28 cellular contexts compared by ENCODE assay signal in the genomic region with DNA sequence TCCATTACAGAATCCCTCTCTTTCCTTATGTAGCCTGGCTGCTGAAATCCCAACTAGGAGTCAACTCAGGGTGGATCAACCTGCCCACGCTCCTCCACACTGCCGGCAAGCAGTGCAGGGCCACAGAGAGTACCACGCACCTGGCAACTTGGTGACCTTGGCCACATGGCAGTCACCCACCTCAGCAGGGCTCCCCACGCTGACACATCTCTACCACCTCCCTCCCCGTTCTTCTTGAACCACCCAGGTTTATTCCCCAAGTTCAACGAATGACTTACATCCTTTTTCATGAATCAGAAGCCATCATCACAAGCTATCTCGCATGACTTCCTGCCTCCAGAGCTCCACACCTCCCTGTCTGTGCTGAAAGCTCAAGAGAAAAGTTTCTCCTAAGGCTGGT.
"Had no signal": no experiment of that assay in that cellular context is flagged by ENCODE, and none has a peak within 500 bp of the region (broad histone marks: within the 10 kb centered on the region; RNA-seq: fewer than 3 reads in every experiment).

No MANE protein-coding gene starts in this region.

- H3K4me3 ChIP-seq: esophagus muscularis mucosa, gastrocnemius medialis, heart left ventricle had no signal

- H3K4me3 Mint-ChIP-seq: activated CD4-positive, alpha-beta memory T cell treated with anti-CD3 and anti-CD28 coated beads for 36 hours; activated CD4-positive, alpha-beta T cell treated with anti-CD3 and anti-CD28 coated beads for 36 hours; activated CD4-positive, alpha-beta T cell treated with anti-CD3 and anti-CD28 coated beads, Interleukin-2, amount 10 ng/mL, durations not matched to agents 24 days and 14 days; activated naive CD8-positive, alpha-beta T cell; activated T-cell treated with anti-CD3 and anti-CD28 coated beads, Interleukin-2, amount 50 U/mL, for 4 hours; activated T-helper 17 cell treated with anti-CD3 and anti-CD28 coated beads, Interleukin-2, amount 50 U/mL, for 72 hours; central memory CD8-positive, alpha-beta T cell; effector memory CD8-positive, alpha-beta T cell had no signal

- H3K27me3 ChIP-seq: brain microvascular endothelial cell, esophagus muscularis mucosa, foreskin keratinocyte, gastrocnemius medialis, heart left ventricle had no signal

- DNase-seq: activated CD4-positive, alpha-beta memory T cell treated with anti-CD3 and anti-CD28 coated beads for 36 hours; activated CD4-positive, alpha-beta T cell treated with anti-CD3 and anti-CD28 coated beads for 36 hours; activated CD4-positive, alpha-beta T cell treated with anti-CD3 and anti-CD28 coated beads, Interleukin-2, amount 10 ng/mL, durations not matched to agents 24 days and 14 days; activated CD4-positive, CD25-positive, alpha-beta regulatory T cell; activated CD4-positive, CD25-positive, alpha-beta regulatory T cell treated with anti-CD3 and anti-CD28 coated beads, Interleukin-2, amount 50 U/mL, for 72 hours; activated CD8-positive, alpha-beta memory T cell treated with anti-CD3 and anti-CD28 coated beads for 24 hours; activated effector memory CD4-positive, alpha-beta T cell treated with Interleukin-2 at 50 U/mL for 16 hours; activated gamma-delta T cell treated with Interleukin-2 at 50 U/mL for 16 hours; activated naive CD4-positive, alpha-beta T cell treated with anti-CD3 and anti-CD28 coated beads, Interleukin-2, amount 50 U/mL, for 16 hours; activated naive CD4-positive, alpha-beta T cell treated with Interleukin-2 at 50 U/mL for 16 hours; activated T-cell treated with anti-CD3 and anti-CD28 coated beads, Interleukin-2, amount 50 U/mL, for 4 hours; amniotic stem cell; anterior cingulate cortex; brain microvascular endothelial cell; cortex of kidney; dermis blood vessel endothelial cell; effector CD4-positive, alpha-beta T cell; effector memory CD8-positive, alpha-beta T cell; erythroblast; foreskin keratinocyte; gastrocnemius medialis; glutamatergic neuron; T-helper 2 cell had no signal

- H3K27ac Mint-ChIP-seq: activated CD4-positive, alpha-beta memory T cell treated with anti-CD3 and anti-CD28 coated beads for 36 hours; activated CD4-positive, alpha-beta T cell treated with anti-CD3 and anti-CD28 coated beads for 36 hours; activated CD4-positive, alpha-beta T cell treated with anti-CD3 and anti-CD28 coated beads, Interleukin-2, amount 10 ng/mL, durations not matched to agents 24 days and 14 days; activated naive CD8-positive, alpha-beta T cell; activated T-helper 17 cell treated with anti-CD3 and anti-CD28 coated beads, Interleukin-2, amount 50 U/mL, for 72 hours; effector memory CD8-positive, alpha-beta T cell had no signal

- H3K9me3 ChIP-seq: esophagus muscularis mucosa, gastrocnemius medialis, heart left ventricle had no signal

- H3K27ac ChIP-seq: brain microvascular endothelial cell, esophagus muscularis mucosa, foreskin keratinocyte, gastrocnemius medialis, heart left ventricle had no signal

- H3K9me3 Mint-ChIP-seq: activated CD4-positive, alpha-beta memory T cell treated with anti-CD3 and anti-CD28 coated beads for 36 hours; activated CD4-positive, alpha-beta T cell treated with anti-CD3 and anti-CD28 coated beads, Interleukin-2, amount 10 ng/mL, durations not matched to agents 24 days and 14 days; activated T-cell treated with anti-CD3 and anti-CD28 coated beads, Interleukin-2, amount 50 U/mL, for 4 hours; activated T-helper 17 cell treated with anti-CD3 and anti-CD28 coated beads, Interleukin-2, amount 50 U/mL, for 72 hours; central memory CD8-positive, alpha-beta T cell; effector memory CD8-positive, alpha-beta T cell had no signal

- H3K36me3 ChIP-seq: brain microvascular endothelial cell, esophagus muscularis mucosa, gastrocnemius medialis, heart left ventricle had no signal

- ATAC-seq: activated CD4-positive, alpha-beta T cell treated with anti-CD3 and anti-CD28 coated beads for 36 hours; activated T-cell treated with anti-CD3 and anti-CD28 coated beads, Interleukin-2, amount 50 U/mL, for 4 hours; activated T-helper 17 cell treated with anti-CD3 and anti-CD28 coated beads, Interleukin-2, amount 50 U/mL, for 72 hours; effector memory CD8-positive, alpha-beta T cell; foreskin keratinocyte; gastrocnemius medialis; heart left ventricle had no signal

- H3K27me3 Mint-ChIP-seq: activated CD4-positive, alpha-beta memory T cell treated with anti-CD3 and anti-CD28 coated beads for 36 hours; activated CD4-positive, alpha-beta T cell treated with anti-CD3 and anti-CD28 coated beads for 36 hours; activated CD4-positive, alpha-beta T cell treated with anti-CD3 and anti-CD28 coated beads, Interleukin-2, amount 10 ng/mL, durations not matched to agents 24 days and 14 days had no signal

- H3K4me1 Mint-ChIP-seq: activated CD4-positive, alpha-beta T cell treated with anti-CD3 and anti-CD28 coated beads for 36 hours; activated CD4-positive, alpha-beta T cell treated with anti-CD3 and anti-CD28 coated beads, Interleukin-2, amount 10 ng/mL, durations not matched to agents 24 days and 14 days; activated T-helper 17 cell treated with anti-CD3 and anti-CD28 coated beads, Interleukin-2, amount 50 U/mL, for 72 hours; central memory CD8-positive, alpha-beta T cell had no signal

- H3K36me3 Mint-ChIP-seq: activated CD4-positive, alpha-beta memory T cell treated with anti-CD3 and anti-CD28 coated beads for 36 hours; activated naive CD8-positive, alpha-beta T cell had no signal

- H3K4me1 ChIP-seq: esophagus muscularis mucosa, foreskin keratinocyte, gastrocnemius medialis, heart left ventricle had no signal
